23 cellular contexts compared by ENCODE assay signal in genomic region chr10:116773306-116773705, GRCh38. TPM values are rescaled to one million over a fixed set of nuclear protein-coding genes. Genes with fewer than 3 reads are reported as not detected.
"Had no signal": no experiment of that assay in that cellular context is flagged by ENCODE, and none has a peak within 500 bp of the region (broad histone marks: within the 10 kb centered on the region; RNA-seq: fewer than 3 reads in every experiment).

No MANE protein-coding gene starts in this region.

- DNase-seq: activated B cell treated with CpG ODN at 0.5 μM for 24 hours; activated CD4-positive, alpha-beta T cell treated with anti-CD3 and anti-CD28 coated beads for 1 hour; activated CD4-positive, alpha-beta T cell treated with anti-CD3 and anti-CD28 coated beads, Interleukin-2, amount 10 ng/mL, durations not matched to agents 24 days and 14 days; activated CD4-positive, alpha-beta T cell treated with anti-CD3 and anti-CD28 coated beads, Interleukin-2, amount 50 U/mL, for 48 hours; activated CD8-positive, alpha-beta memory T cell treated with anti-CD3 and anti-CD28 coated beads, Interleukin-2, amount 10 ng/mL, durations not matched to agents 7 days and 5 days; activated naive CD4-positive, alpha-beta T cell treated with anti-CD3 and anti-CD28 coated beads, Interleukin-2, amount 50 U/mL, for 16 hours; activated naive CD8-positive, alpha-beta T cell treated with anti-CD3 and anti-CD28 coated beads, Interleukin-2, amount 10 ng/mL, durations not matched to agents 7 days and 5 days; activated T-cell treated with anti-CD3 and anti-CD28 coated beads, Interleukin-2, amount 50 U/mL, for 48 hours; aorta; central memory CD4-positive, alpha-beta T cell; MG63; MV-4-11; NCI-H1092 treated with DMSO at 0.1 percent for 48 hours; NCI-H1417 treated with DMSO at 0.1 percent for 48 hours; NCI-H1694 treated with DMSO at 0.1 percent for 48 hours; NCI-H2081; NCI-H524; Peyer's patch; SIG-M5; T-helper 17 cell; T-helper 9 cell had no signal

- ATAC-seq: activated CD8-positive, alpha-beta memory T cell treated with anti-CD3 and anti-CD28 coated beads, Interleukin-2, amount 10 ng/mL, durations not matched to agents 7 days and 5 days; activated T-helper 17 cell treated with anti-CD3 and anti-CD28 coated beads, Interleukin-2, amount 50 U/mL, for 72 hours; T-helper 17 cell had no signal

- H3K4me2 ChIP-seq: KMS-11 had no signal

- H3K36me3 ChIP-seq: MG63, Peyer's patch had no signal

- H3K9ac ChIP-seq: KMS-11 had no signal

- H3K27ac ChIP-seq: KMS-11, Peyer's patch had no signal

- H3K27me3 ChIP-seq: MG63, Peyer's patch had no signal

- H3K9me3 ChIP-seq: MG63, Peyer's patch had no signal

- H3K4me1 ChIP-seq: Peyer's patch had no signal

- H3K4me3 ChIP-seq: MG63, Peyer's patch had no signal

RNA-seq across cellular contexts. Expression of gene HSPA12A, which starts 30.9 kb away (rescaled TPM):
- total RNA-seq: activated CD4-positive, alpha-beta T cell treated with anti-CD3 and anti-CD28 coated beads, Interleukin-2, amount 10 ng/mL, durations not matched to agents 24 days and 14 days; activated CD8-positive, alpha-beta memory T cell treated with anti-CD3 and anti-CD28 coated beads, Interleukin-2, amount 10 ng/mL, durations not matched to agents 7 days and 5 days had no signal
